Comparison of ENCODE assay signal across 8 cellular contexts in the genomic region with DNA sequence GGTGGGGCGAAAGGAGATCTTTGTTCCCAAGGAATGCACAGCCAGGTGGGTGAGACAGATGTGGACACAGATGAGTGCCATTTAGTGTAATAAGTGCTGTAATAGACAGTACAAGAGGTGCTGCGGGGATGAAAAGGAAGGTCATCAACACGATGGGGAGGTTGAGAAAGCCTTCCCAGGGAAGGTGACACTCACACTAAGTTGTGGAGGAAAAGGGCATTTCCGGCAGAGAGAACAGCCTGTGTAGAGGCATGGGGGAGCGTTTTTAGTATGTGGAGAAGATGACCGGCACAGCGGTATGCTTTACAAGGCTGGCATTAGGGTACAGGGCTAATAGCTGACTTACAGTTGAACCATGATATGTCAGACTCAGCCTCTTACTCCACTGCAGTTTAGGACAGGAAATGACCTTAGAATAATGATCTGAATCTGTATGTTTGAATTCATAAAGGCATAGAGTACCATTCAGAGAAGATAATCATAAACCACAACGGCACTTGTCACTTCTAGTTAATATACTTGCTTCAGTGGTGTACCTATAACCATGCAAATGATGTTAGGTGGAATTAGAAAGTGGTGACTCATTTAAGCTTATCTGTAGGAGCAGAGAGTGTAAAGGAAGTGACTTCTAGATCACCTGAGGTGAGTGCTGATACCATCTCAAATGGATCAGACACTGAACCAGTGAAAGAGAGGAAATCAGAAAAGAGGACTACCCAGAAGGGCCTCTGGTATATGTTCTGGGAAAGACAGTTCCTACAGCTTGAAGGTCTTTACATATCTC.
DNase-seq lines count a peak whose midpoint lies in the region; ATAC-seq, FAIRE-seq and TF ChIP-seq lines count a peak whose summit lies in the region.

No MANE protein-coding gene starts in this region.

- intact Hi-C loops in GM12878 (cut with micrococcal nuclease; ENCODE audit: unreplicated experiment), result no loop called here

- H3K79me2 ChIP-seq in GM12878 (ENCODE audit: control insufficient read depth, insufficient read depth, low read length), result peaks cover 7% of the 10 kb centered on the region

- H3K9ac ChIP-seq in GM12878 (ENCODE audit: control insufficient read depth, insufficient read depth, low read length), result no peak overlapping the region

- H3K4me2 ChIP-seq in GM12878 (ENCODE audit: control insufficient read depth, insufficient read depth), result peak overlapping the region; percentile 68

- H3K9me3 ChIP-seq in GM12878 (replicated peaks; ENCODE audit: control insufficient read depth, insufficient read depth, low read length), result no peaks in the 10 kb centered on the region
- H3K9me3 ChIP-seq in suprapubic skin, result no peaks in the 10 kb centered on the region

- no peaks in the 10 kb centered on the region for H3K27me3 ChIP-seq in GM12878 (replicated peaks in 1 of 2; ENCODE audit: control insufficient read depth in 2 of 2, insufficient read depth in 2 of 2, low read length in 1 of 2)
- no peaks in the 10 kb centered on the region for H3K27me3 ChIP-seq in suprapubic skin

- POLR2A ChIA-PET in GM12878 (lab: Charles Lee), result interaction anchor here (0.6 to 1.9 kb wide), 3 partner anchors 16 to 122 kb away, joined by 4 read pairs; a partner anchor contains a TSS
- POLR2A ChIA-PET in HEK293T (lab: Yijun Ruan, JAX), result interaction anchor here (4.1 kb wide), 1 partner anchor 11 kb away, joined by 29 read pairs; no protein-coding TSS in a partner anchor

- TF ChIP-seq EP300 in GM12878 (IDR thresholded peaks at IDR 0.05; ENCODE audit: borderline replicate concordance in 1 of 2, control insufficient read depth in 1 of 2, low read depth in 2 of 2, low read length in 2 of 2), result no peak
- TF ChIP-seq EP300 in suprapubic skin (IDR thresholded peaks at IDR 0.05), result no peak

- no TSS peak for BruUV-seq in GM12878 (replicated peaks; lab: Mats Ljungman, UMichigan)

- WGBS in GM12878 (ENCODE audit: insufficient coverage, insufficient replicate concordance, low lambda C conversion rate, missing lambda C conversion rate), result 14% methylated on average over 8 of the region's 8 CpGs
- 72% methylated on average over 8 of the region's 8 CpGs for WGBS in suprapubic skin

- H3K36me3 ChIP-seq in GM12878 (ENCODE audit: control insufficient read depth in 2 of 2, insufficient read depth in 2 of 2, low read length in 1 of 2) (no peaks in the 10 kb centered on the region), suprapubic skin (no peaks in the 10 kb centered on the region)

- H4K20me1 ChIP-seq in GM12878 (ENCODE audit: control insufficient read depth, insufficient read depth), result no peaks in the 10 kb centered on the region; the same call in none of the 2 replicates

- H3K4me3 ChIP-seq in GM12878, result 0 out of 2 replicates have a peak overlapping the region, but pooled peaks have one; percentile 10
- no peak overlapping the region for H3K4me3 ChIP-seq in suprapubic skin

- FAIRE-seq in GM12878 (lab: Jason Lieb, UNC), result peak; percentile 82

- H3K4me1 ChIP-seq in GM12878 (ENCODE audit: control insufficient read depth, insufficient read depth, low read length) (peaks cover 30% of the 10 kb centered on the region), suprapubic skin (peaks cover 14% of the 10 kb centered on the region)

- TF ChIP-seq POLR2A in GM12878 (IDR thresholded peaks at IDR 0.05; ENCODE audit: low read depth, low read length) (no peak), suprapubic skin (IDR thresholded peaks at IDR 0.05) (no peak)

- RAD21 ChIA-PET in GM12878 (lab: Charles Lee; ENCODE audit: unreplicated experiment), result interaction anchor here (0.8 to 1.9 kb wide), 2 partner anchors 11 to 28 kb away, joined by 3 to 6 read pairs; no protein-coding TSS in a partner anchor

- ATAC-seq in GM19043 (IDR thresholded peaks at IDR 0.05; ENCODE audit: low read depth, unreplicated experiment) (peak; percentile 83), HG03378 (IDR thresholded peaks at IDR 0.05; ENCODE audit: unreplicated experiment) (peak; percentile 86), GM12878 (peak; percentile 92)

- DNase-seq in CD1c-positive myeloid dendritic cell (ENCODE audit: extremely low spot score) (peak; percentile 52), GM12878 (ENCODE audit: low read depth, low spot score) (peak; percentile 40), NCI-H446 treated with DMSO at 0.1 percent for 48 hours (lab: John Stamatoyannopoulos, UW) (no peak), suprapubic skin (ENCODE audit: low spot score in 2 of 2) (no peak), HEK293T (ENCODE audit: extremely low spot score) (no peak)
- no peak for DNase-seq in NK-92 treated with Interleukin-12 subunit alpha and Interleukin-12 subunit beta, amount 100 ng/mL, for 24 hours (lab: John Stamatoyannopoulos, UW)

- in situ Hi-C loops in GM12878 (cut with MboI), result no loop called here

- CTCF ChIA-PET in GM12878 (lab: Yijun Ruan, JAX), result interaction anchor here (0.8 to 2.9 kb wide), 9 partner anchors 8 to 297 kb away, joined by 3 to 18 read pairs (median 5); a partner anchor contains a TSS
- CTCF ChIA-PET in HEK293T (lab: Yijun Ruan, JAX), result interaction anchor here (0.6 kb wide), 1 partner anchor 139 kb away, joined by 3 read pairs; no protein-coding TSS in a partner anchor

- no peak for TF ChIP-seq RAD21 in GM12878 (IDR thresholded peaks at IDR 0.05; ENCODE audit: insufficient read depth, low read depth, low read length)

- TF ChIP-seq CTCF in GM12878 (IDR thresholded peaks at IDR 0.05 in 2 of 3, conservative IDR thresholded peaks at IDR 0.05 in 1 of 3; ENCODE audit: control insufficient read depth in 2 of 3, extremely low read depth in 1 of 3, insufficient read depth in 1 of 3, low read depth in 3 of 3, low read length in 3 of 3) (no peak), suprapubic skin (IDR thresholded peaks at IDR 0.05) (no peak)

- no peak overlapping the region; the same call in 1 of the 2 replicates for H3K27ac ChIP-seq in GM12878 (ENCODE audit: control insufficient read depth, insufficient read depth)
- H3K27ac ChIP-seq in suprapubic skin, result no peak overlapping the region

- no peak overlapping the region for H2AFZ ChIP-seq in GM12878 (ENCODE audit: control insufficient read depth, low read depth, low read length)

- SMC1A ChIA-PET in GM12878 (lab: Charles Lee; ENCODE audit: uncharacterized antibody, unreplicated experiment), result interaction anchor here (0.8 to 1.9 kb wide), 10 partner anchors 10 to 221 kb away, joined by 3 to 10 read pairs (median 4); a partner anchor contains a TSS

TF ChIP-seq in GM12878, 131 proteins besides CTCF, POLR2A, EP300 and RAD21 (continues in another document):
- TF ChIP-seq, protein P1, sequence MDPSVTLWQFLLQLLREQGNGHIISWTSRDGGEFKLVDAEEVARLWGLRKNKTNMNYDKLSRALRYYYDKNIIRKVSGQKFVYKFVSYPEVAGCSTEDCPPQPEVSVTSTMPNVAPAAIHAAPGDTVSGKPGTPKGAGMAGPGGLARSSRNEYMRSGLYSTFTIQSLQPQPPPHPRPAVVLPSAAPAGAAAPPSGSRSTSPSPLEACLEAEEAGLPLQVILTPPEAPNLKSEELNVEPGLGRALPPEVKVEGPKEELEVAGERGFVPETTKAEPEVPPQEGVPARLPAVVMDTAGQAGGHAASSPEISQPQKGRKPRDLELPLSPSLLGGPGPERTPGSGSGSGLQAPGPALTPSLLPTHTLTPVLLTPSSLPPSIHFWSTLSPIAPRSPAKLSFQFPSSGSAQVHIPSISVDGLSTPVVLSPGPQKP (IDR thresholded peaks at IDR 0.05; ENCODE audit: low read depth, low read length), result no peak

TF ChIP-seq in HEK293T, 16 proteins besides CTCF, POLR2A, EP300 and RAD21:
- TF ChIP-seq TARDBP (IDR thresholded peaks at IDR 0.05) (no peak), L3MBTL2 (conservative IDR thresholded peaks at IDR 0.05) (no peak), BHLHE40 (IDR thresholded peaks at IDR 0.05; ENCODE audit: borderline replicate concordance) (no peak), LEF1 (IDR thresholded peaks at IDR 0.05; ENCODE audit: borderline replicate concordance) (no peak), HDGF (IDR thresholded peaks at IDR 0.05; ENCODE audit: borderline replicate concordance) (no peak), SUZ12 (IDR thresholded peaks at IDR 0.05) (no peak)

Comparison
In these comparisons a context has a peak if more than half of its experiments do, and no peak if none do; other contexts are left out.
1. DNase-seq: peak in CD1c-positive myeloid dendritic cell (single experiment) and GM12878 (single experiment); none in NCI-H446 treated with DMSO at 0.1 percent for 48 hours (single experiment), suprapubic skin (0 of 2), HEK293T (single experiment) and NK-92 treated with Interleukin-12 subunit alpha and Interleukin-12 subunit beta, amount 100 ng/mL, for 24 hours (single experiment).
2. Peak in every context shown above with its lines, with median percentiles within 50 percentile points of each other: ATAC-seq.